Comparison of ENCODE assay signal across 1 cellular context in genomic region chr17:45823598-45823997, GRCh38.
A peak's percentile ranks its signal among the peaks of the same experiment; 100 is the strongest.
TF ChIP-seq lines count a peak whose summit lies in the region.

No MANE protein-coding gene starts in this region.

TF ChIP-seq in K562, 482 proteins besides CTCF, POLR2A, EP300 and RAD21:
- no peak for TF ChIP-seq ZNF561 (CRISPR knock-in tag; conservative IDR thresholded peaks at IDR 0.05)
- 0 out of 2 replicates have a peak, but pooled peaks have one; percentile 6 for TF ChIP-seq FOSL1 (tag; conservative IDR thresholded peaks at IDR 0.05)
